Comparison of ENCODE assay signal across 20 cellular contexts in genomic region chr11:108125126-108125525, GRCh38. TPM values are rescaled to one million over a fixed set of nuclear protein-coding genes. Genes with fewer than 3 reads are reported as not detected.
DNase-seq lines count a peak whose midpoint lies in the region; ATAC-seq, FAIRE-seq and TF ChIP-seq lines count a peak whose summit lies in the region.
"Had no signal": no experiment of that assay in that cellular context is flagged by ENCODE, and none has a peak within 500 bp of the region (broad histone marks: within the 10 kb centered on the region; RNA-seq: fewer than 3 reads in every experiment).

No MANE protein-coding gene starts in this region.

- POLR2A ChIA-PET in Panc1 (lab: Charles Lee): no interaction called here
- POLR2A ChIA-PET in naive thymus-derived CD4-positive, alpha-beta T cell (lab: Charles Lee): interaction anchor here (0.7 kb wide), 1 partner anchor 9 kb away, joined by 4 read pairs; no protein-coding TSS in a partner anchor

- no peaks in the 10 kb centered on the region for H3K27me3 Mint-ChIP-seq in activated naive CD4-positive, alpha-beta T cell treated with anti-CD3 and anti-CD28 coated beads, Interleukin-2, amount 10 ng/mL, durations not matched to agents 7 days and 5 days
- no peaks in the 10 kb centered on the region for H3K27me3 Mint-ChIP-seq in naive thymus-derived CD4-positive, alpha-beta T cell

- no peak for TF ChIP-seq CTCF in Panc1 (IDR thresholded peaks at IDR 0.05)

- H3K9me3 Mint-ChIP-seq in activated naive CD4-positive, alpha-beta T cell treated with anti-CD3 and anti-CD28 coated beads, Interleukin-2, amount 10 ng/mL, durations not matched to agents 7 days and 5 days: no peaks in the 10 kb centered on the region
- H3K9me3 Mint-ChIP-seq in naive thymus-derived CD4-positive, alpha-beta T cell: peaks cover 0 to 6% (median 0%) of the 10 kb centered on the region in 11 donors
- H3K9me3 Mint-ChIP-seq: CD8-positive, alpha-beta T cell had no signal

- in situ Hi-C loops in Panc1 (cut with HindIII; ENCODE audit: low pct_unique_long_range_greater_than_20kb, low sequenced_read_pairs): no loop called here

- TF ChIP-seq POLR2A in GM12891 (IDR thresholded peaks at IDR 0.05; ENCODE audit: low read depth, low read length): no peak

- intact Hi-C loops in Panc1 (cut with micrococcal nuclease; ENCODE audit: unreplicated experiment): no loop called here
- intact Hi-C loops in naive thymus-derived CD4-positive, alpha-beta T cell (cut with micrococcal nuclease): loop anchor here in 1 of 2 donors (10.0 kb wide), 2 partner anchors 370 to 560 kb away; partner anchors contain the start of genes ALKBH8 and POGLUT3

- FAIRE-seq in GM12891 (lab: Jason Lieb, UNC): peak; percentile 26
- FAIRE-seq: keratinocyte, pancreas had no signal

- no peak overlapping the region for H3K27ac ChIP-seq in Panc1 (ENCODE audit: low read length)
- no peak overlapping the region for H3K27ac ChIP-seq in naive thymus-derived CD4-positive, alpha-beta T cell (ENCODE audit: low read depth, low read length)

- H3K36me3 ChIP-seq in Panc1 (ENCODE audit: control insufficient read depth, insufficient read depth, low read length): no peaks in the 10 kb centered on the region; the same call in 1 of the 2 replicates
- H3K36me3 ChIP-seq in naive thymus-derived CD4-positive, alpha-beta T cell (ENCODE audit: control insufficient read depth in 2 of 3, insufficient read depth in 3 of 3, low read length in 3 of 3): no peaks in the 10 kb centered on the region

- BruUV-seq in Panc1 (replicated peaks; lab: Mats Ljungman, UMichigan): TSS peak; percentile 43

- peaks cover 23% of the 10 kb centered on the region for H3K4me1 ChIP-seq in Panc1 (ENCODE audit: control insufficient read depth, insufficient read depth, low read length)
- peaks cover 16 to 20% of the 10 kb centered on the region in 2 donors for H3K4me1 ChIP-seq in naive thymus-derived CD4-positive, alpha-beta T cell (ENCODE audit: control insufficient read depth in 2 of 2, insufficient read depth in 2 of 2, low read length in 2 of 2)

- H3K4me1 Mint-ChIP-seq in activated naive CD4-positive, alpha-beta T cell treated with anti-CD3 and anti-CD28 coated beads, Interleukin-2, amount 10 ng/mL, durations not matched to agents 7 days and 5 days: peaks cover 47% of the 10 kb centered on the region
- peaks cover 38 to 63% (median 47%) of the 10 kb centered on the region in 7 donors for H3K4me1 Mint-ChIP-seq in naive thymus-derived CD4-positive, alpha-beta T cell

- H3K9me3 ChIP-seq in Panc1 (ENCODE audit: control insufficient read depth, insufficient read depth, low read depth, low read length): no peaks in the 10 kb centered on the region
- H3K9me3 ChIP-seq in naive thymus-derived CD4-positive, alpha-beta T cell (ENCODE audit: control insufficient read depth in 2 of 3, low read length in 3 of 3): no peaks in the 10 kb centered on the region
- H3K9me3 ChIP-seq: pancreas, tibial artery had no signal

- H3K27me3 ChIP-seq in Panc1 (ENCODE audit: control insufficient read depth, insufficient read depth, low read length): no peaks in the 10 kb centered on the region
- no peaks in the 10 kb centered on the region for H3K27me3 ChIP-seq in naive thymus-derived CD4-positive, alpha-beta T cell (ENCODE audit: control insufficient read depth in 2 of 2, insufficient read depth in 2 of 2, low read length in 2 of 2)
- H3K27me3 ChIP-seq: pancreas, tibial artery had no signal

- peaks cover 31% of the 10 kb centered on the region for H3K36me3 Mint-ChIP-seq in activated naive CD4-positive, alpha-beta T cell treated with anti-CD3 and anti-CD28 coated beads, Interleukin-2, amount 10 ng/mL, durations not matched to agents 7 days and 5 days
- H3K36me3 Mint-ChIP-seq in naive thymus-derived CD4-positive, alpha-beta T cell: peaks cover 0 to 23% (median 11%) of the 10 kb centered on the region in 5 donors

- ATAC-seq in Panc1: no peak
- no peak for ATAC-seq in naive thymus-derived CD4-positive, alpha-beta T cell
- ATAC-seq in HG03095 (IDR thresholded peaks at IDR 0.05; ENCODE audit: unreplicated experiment): no peak
- ATAC-seq: activated CD4-positive, CD25-positive, alpha-beta regulatory T cell treated with anti-CD3 and anti-CD28 coated beads, Interleukin-2, amount 50 U/mL, for 24 hours; CD8-positive, alpha-beta T cell; pancreas had no signal

- H3K4me3 ChIP-seq in Panc1 (ENCODE audit: low read depth in 2 of 2, low read length in 2 of 2): no peak overlapping the region
- H3K4me3 ChIP-seq in naive thymus-derived CD4-positive, alpha-beta T cell (ENCODE audit: low read length): no peak overlapping the region
- H3K4me3 ChIP-seq: pancreas, tibial artery had no signal

- H3K4me3 Mint-ChIP-seq in activated naive CD4-positive, alpha-beta T cell treated with anti-CD3 and anti-CD28 coated beads, Interleukin-2, amount 10 ng/mL, durations not matched to agents 7 days and 5 days: no peak overlapping the region
- H3K4me3 Mint-ChIP-seq in naive thymus-derived CD4-positive, alpha-beta T cell: no peak overlapping the region

- CTCF ChIA-PET in activated naive CD4-positive, alpha-beta T cell treated with anti-CD3 and anti-CD28 coated beads, Interleukin-2, amount 10 ng/mL, durations not matched to agents 7 days and 5 days (lab: Charles Lee): interaction anchor here (0.5 kb wide), 1 partner anchor 523 kb away, joined by 3 read pairs; no protein-coding TSS in a partner anchor
- CTCF ChIA-PET in Panc1 (lab: Charles Lee): no interaction called here
- CTCF ChIA-PET in naive thymus-derived CD4-positive, alpha-beta T cell (lab: Charles Lee): no interaction called here

- no peak for DNase-seq in activated naive CD4-positive, alpha-beta T cell treated with anti-CD3 and anti-CD28 coated beads, Interleukin-2, amount 10 ng/mL, durations not matched to agents 7 days and 5 days
- DNase-seq in activated naive CD4-positive, alpha-beta T cell treated with Interleukin-2 at 50 U/mL for 16 hours: no peak
- DNase-seq in GM12891 (ENCODE audit: insufficient read length, low spot score) (no peak), Panc1 (ENCODE audit: low read depth, low spot score) (no peak), NCI-H1930 (lab: John Stamatoyannopoulos, UW) (no peak)
- DNase-seq in naive thymus-derived CD4-positive, alpha-beta T cell: no peak
- DNase-seq in stimulated activated naive CD4-positive, alpha-beta T cell (lab: John Stamatoyannopoulos, UW): no peak
- DNase-seq: caudate nucleus; CD8-positive, alpha-beta T cell; foreskin fibroblast; GDM1; NCI-H1694; NCI-H774; OCI-M1; pancreas; SIG-M5; tibial artery had no signal

- H3K27ac Mint-ChIP-seq in activated naive CD4-positive, alpha-beta T cell treated with anti-CD3 and anti-CD28 coated beads, Interleukin-2, amount 10 ng/mL, durations not matched to agents 7 days and 5 days: peak overlapping the region; percentile 53
- peak overlapping the region in 5 of 9 donors; percentile 19 to 78 (median 70) for H3K27ac Mint-ChIP-seq in naive thymus-derived CD4-positive, alpha-beta T cell
- H3K27ac Mint-ChIP-seq: CD8-positive, alpha-beta T cell had no signal

TF ChIP-seq in GM12891, 5 proteins besides CTCF, POLR2A, EP300 and RAD21:
- TF ChIP-seq SPI1 (IDR thresholded peaks at IDR 0.05; ENCODE audit: low read depth, low read length): no peak
- TF ChIP-seq PAX5 (IDR thresholded peaks at IDR 0.05; ENCODE audit: insufficient read depth, low read length, severe bottlenecking): no peak
- no peak for TF ChIP-seq POLR2AphosphoS5 (IDR thresholded peaks at IDR 0.05; ENCODE audit: low read depth, low read length)
- TF ChIP-seq TAF1 (IDR thresholded peaks at IDR 0.05; ENCODE audit: low read depth, low read length): no peak
- no peak for TF ChIP-seq POU2F2 (IDR thresholded peaks at IDR 0.05; ENCODE audit: low read depth, low read length)

RNA-seq across cellular contexts. Expression of gene ACAT1, which starts 3.8 kb away (rescaled TPM):
- polyA plus RNA-seq in GM12891 (2012; ENCODE audit: low read depth, missing spikeins): 58.9 TPM
- total RNA-seq in Panc1 (2021; ENCODE audit: unreplicated experiment): 97.5 TPM
- 75.3 TPM for polyA plus RNA-seq in Panc1 (2012; ENCODE audit: insufficient read length)
- total RNA-seq in naive thymus-derived CD4-positive, alpha-beta T cell: 10 to 100 TPM; 13.0 to 40.2 (median 17.9) TPM
- polyA plus RNA-seq in naive thymus-derived CD4-positive, alpha-beta T cell: 10 to 100 TPM; 36.3 to 36.8 TPM
